ENCODE assay signal across 1 cellular context in genomic region chr3:72847751-72848702, GRCh38.
TF ChIP-seq lines count a peak whose summit lies in the region.

SHQ1 (minus strand) TSS chr3:72848445; CDS start chr3:72848340, 105 bp downstream.

TF ChIP-seq in SK-N-SH, 30 proteins besides CTCF, POLR2A, EP300 and RAD21 (continued from another document):
- TF ChIP-seq ZBTB33 (IDR thresholded peaks at IDR 0.05; ENCODE audit: borderline replicate concordance, low read depth) (no peak), JUND (IDR thresholded peaks at IDR 0.05) (no peak), FOXM1 (IDR thresholded peaks at IDR 0.05; ENCODE audit: low read depth) (no peak), REST (IDR thresholded peaks at IDR 0.05; ENCODE audit: low read depth, low read length) (0 out of 2 replicates have a peak, but pooled peaks have one; percentile 9), RXRA (IDR thresholded peaks at IDR 0.05; ENCODE audit: borderline replicate concordance, low read depth) (no peak), SIN3A (IDR thresholded peaks at IDR 0.05; ENCODE audit: borderline replicate concordance, low read depth, low read length) (peak; percentile 99), CHD2 (IDR thresholded peaks at IDR 0.05; ENCODE audit: low read length, partially characterized antibody) (peak; percentile 68), YY1 (IDR thresholded peaks at IDR 0.05; ENCODE audit: low read depth) (no peak), MAX (IDR thresholded peaks at IDR 0.05; ENCODE audit: low read depth) (peak; percentile 96), FOSL2 (IDR thresholded peaks at IDR 0.05; ENCODE audit: borderline replicate concordance, low read depth) (no peak)
